9 cellular contexts compared by ENCODE assay signal in the genomic region with DNA sequence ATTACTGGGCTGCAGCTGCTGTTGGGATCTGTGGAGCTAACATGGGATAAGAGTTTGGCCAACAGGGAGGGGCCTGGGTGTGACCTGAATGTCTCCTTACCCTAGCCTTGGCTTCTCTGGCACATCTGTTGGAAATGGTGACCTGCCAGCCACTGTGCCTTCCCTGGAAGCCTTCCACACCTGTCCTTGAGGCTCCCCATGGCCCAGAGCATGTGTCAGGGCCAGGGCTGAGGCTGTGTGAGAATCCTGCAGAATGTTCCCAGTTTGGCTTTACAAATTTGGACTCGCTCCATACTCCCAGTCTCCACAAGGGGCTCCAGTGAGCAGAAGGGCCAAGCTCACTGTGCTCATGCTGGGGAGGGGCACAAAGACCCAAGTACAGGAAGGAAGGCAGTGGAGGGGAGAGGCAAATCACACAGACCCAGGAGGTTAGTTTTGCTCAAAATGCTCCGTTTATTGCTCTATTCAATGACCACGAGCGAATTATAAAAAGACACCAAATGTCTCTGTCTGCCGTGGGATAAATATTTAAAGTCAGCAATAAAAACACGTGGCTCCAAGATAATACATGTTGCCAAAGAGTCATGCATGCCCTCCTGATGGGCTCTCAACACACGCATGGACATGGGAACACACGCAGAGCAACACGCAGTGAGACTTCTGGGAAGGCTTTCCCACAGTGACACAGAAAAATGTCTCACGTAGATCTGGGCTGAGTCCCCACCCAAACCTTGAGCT. TPM values are rescaled to one million over a fixed set of nuclear protein-coding genes. Genes with fewer than 3 reads are reported as not detected.
A peak's percentile ranks its signal among the peaks of the same experiment; 100 is the strongest.
DNase-seq lines count a peak whose midpoint lies in the region; ATAC-seq and TF ChIP-seq lines count a peak whose summit lies in the region.
"Had no signal": no experiment of that assay in that cellular context is flagged by ENCODE, and none has a peak within 500 bp of the region (broad histone marks: within the 10 kb centered on the region; RNA-seq: fewer than 3 reads in every experiment).

No MANE protein-coding gene starts in this region.

- no peak for TF ChIP-seq EP300 in sigmoid colon (IDR thresholded peaks at IDR 0.05)

- peak; percentile 85 for TF ChIP-seq CTCF in glutamatergic neuron (IDR thresholded peaks at IDR 0.05; ENCODE audit: partially characterized antibody, unreplicated experiment)
- TF ChIP-seq CTCF in sigmoid colon (IDR thresholded peaks at IDR 0.05), result peak; percentile 43 to 71 (median 50)

- H3K27ac Mint-ChIP-seq in glutamatergic neuron (ENCODE audit: unreplicated experiment), result no peak overlapping the region

- H3K4me1 Mint-ChIP-seq in glutamatergic neuron (ENCODE audit: low read depth, unreplicated experiment), result peaks cover 9% of the 10 kb centered on the region

- H3K4me3 ChIP-seq in NT2/D1 (ENCODE audit: insufficient read length, low read depth), result no peak overlapping the region
- no peak overlapping the region for H3K4me3 ChIP-seq in sigmoid colon

- TF ChIP-seq POLR2A in sigmoid colon (IDR thresholded peaks at IDR 0.05), result no peak

- peak; percentile 22 for DNase-seq in CMK (ENCODE audit: low read depth)
- no peak for DNase-seq in NT2/D1 (ENCODE audit: low read depth, low spot score)
- peak; percentile 79 for DNase-seq in activated effector memory CD4-positive, alpha-beta T cell treated with anti-CD3 and anti-CD28 coated beads, Interleukin-2, amount 50 U/mL, for 16 hours
- peak; percentile 70 for DNase-seq in glutamatergic neuron
- no peak for DNase-seq in sigmoid colon
- DNase-seq in dedifferentiated amniotic fluid mesenchymal stem cell (ENCODE audit: extremely low spot score), result no peak

- H3K27me3 Mint-ChIP-seq in glutamatergic neuron (ENCODE audit: unreplicated experiment), result peaks cover 3% of the 10 kb centered on the region

- H3K9me3 Mint-ChIP-seq in glutamatergic neuron (ENCODE audit: unreplicated experiment), result peaks cover 9% of the 10 kb centered on the region

- H3K4me1 ChIP-seq in NT2/D1 (ENCODE audit: insufficient read depth, insufficient read length), result peaks cover 14% of the 10 kb centered on the region
- H3K4me1 ChIP-seq in sigmoid colon, result no peaks in the 10 kb centered on the region

- no peak overlapping the region for H3K27ac ChIP-seq in sigmoid colon

- H3K27me3 ChIP-seq in NT2/D1 (ENCODE audit: insufficient read depth, insufficient read length) (no peaks in the 10 kb centered on the region), sigmoid colon (no peaks in the 10 kb centered on the region)

- H3K4me3 Mint-ChIP-seq in glutamatergic neuron (ENCODE audit: unreplicated experiment), result no peak overlapping the region

- WGBS in sigmoid colon, 2 donors, result 39 to 50% methylated on average over 10 of the region's 10 CpGs

- H3K9ac ChIP-seq in NT2/D1 (ENCODE audit: insufficient read length, low read depth), result peak overlapping the region; percentile 56

- intact Hi-C loops in sigmoid colon (cut with DNase I), result no loop called here

- ATAC-seq in GM19372 (IDR thresholded peaks at IDR 0.05; ENCODE audit: low read depth, unreplicated experiment) (peak; percentile 60), GM21786 (IDR thresholded peaks at IDR 0.05; ENCODE audit: unreplicated experiment) (no peak)

- H3K36me3 ChIP-seq in NT2/D1 (ENCODE audit: insufficient read depth, insufficient read length, low read length), result no peaks in the 10 kb centered on the region
- no peaks in the 10 kb centered on the region for H3K36me3 ChIP-seq in sigmoid colon

- no peaks in the 10 kb centered on the region for H3K9me3 ChIP-seq in NT2/D1 (ENCODE audit: insufficient read depth, low read length)
- no peaks in the 10 kb centered on the region for H3K9me3 ChIP-seq in sigmoid colon

- peaks cover 5% of the 10 kb centered on the region for H3K36me3 Mint-ChIP-seq in glutamatergic neuron (ENCODE audit: unreplicated experiment)

RNA-seq across cellular contexts. Expression of a gene that starts 1.7 kb away (rescaled TPM):
- total RNA-seq in glutamatergic neuron (ENCODE audit: unreplicated experiment) (1.1 TPM), sigmoid colon (not detected)
- under 1 TPM in 2 of 3 donors, not detected in 1; 0.46 to 0.52 TPM for polyA plus RNA-seq in sigmoid colon
- total RNA-seq: pulmonary artery endothelial cell had no signal

RNA-seq across cellular contexts. Expression of a gene that starts 29.1 kb away (rescaled TPM):
- 5.4 TPM for total RNA-seq in glutamatergic neuron (ENCODE audit: unreplicated experiment)
- 1 to 10 TPM; 3.7 to 5.3 (median 4.8) TPM for total RNA-seq in sigmoid colon
- 1 to 10 TPM; 1.7 to 3.0 (median 2.3) TPM for polyA plus RNA-seq in sigmoid colon

Comparison
In these comparisons a context has a peak if more than half of its experiments do, and no peak if none do; other contexts are left out.
1. DNase-seq: peak in CMK (single experiment), activated effector memory CD4-positive, alpha-beta T cell treated with anti-CD3 and anti-CD28 coated beads, Interleukin-2, amount 50 U/mL, for 16 hours (single experiment) and glutamatergic neuron (single experiment); none in NT2/D1 (single experiment), sigmoid colon (single experiment) and dedifferentiated amniotic fluid mesenchymal stem cell (single experiment).